1 cellular context compared by ENCODE assay signal in genomic region chr12:51388826-51389225, GRCh38.
TF ChIP-seq lines count a peak whose summit lies in the region.

No MANE protein-coding gene starts in this region.

TF ChIP-seq in H1, 55 proteins besides CTCF, POLR2A, EP300 and RAD21:
- no peak for TF ChIP-seq TAF1 (IDR thresholded peaks at IDR 0.05; ENCODE audit: low read depth, low read length)
- no peak for TF ChIP-seq BCL11A (IDR thresholded peaks at IDR 0.05; ENCODE audit: low read depth in 2 of 2, low read length in 2 of 2)
- no peak for TF ChIP-seq TEAD4 (IDR thresholded peaks at IDR 0.05; ENCODE audit: low read depth, low read length)
- TF ChIP-seq MAX (IDR thresholded peaks at IDR 0.05), result no peak
- TF ChIP-seq RXRA (IDR thresholded peaks at IDR 0.05; ENCODE audit: insufficient read depth, low read depth, low read length), result no peak
- no peak for TF ChIP-seq SP2 (IDR thresholded peaks at IDR 0.05; ENCODE audit: low read length)
- no peak for TF ChIP-seq TBP (IDR thresholded peaks at IDR 0.05; ENCODE audit: low read depth, low read length)
